Comparison of ENCODE assay signal across 27 cellular contexts in the genomic region with DNA sequence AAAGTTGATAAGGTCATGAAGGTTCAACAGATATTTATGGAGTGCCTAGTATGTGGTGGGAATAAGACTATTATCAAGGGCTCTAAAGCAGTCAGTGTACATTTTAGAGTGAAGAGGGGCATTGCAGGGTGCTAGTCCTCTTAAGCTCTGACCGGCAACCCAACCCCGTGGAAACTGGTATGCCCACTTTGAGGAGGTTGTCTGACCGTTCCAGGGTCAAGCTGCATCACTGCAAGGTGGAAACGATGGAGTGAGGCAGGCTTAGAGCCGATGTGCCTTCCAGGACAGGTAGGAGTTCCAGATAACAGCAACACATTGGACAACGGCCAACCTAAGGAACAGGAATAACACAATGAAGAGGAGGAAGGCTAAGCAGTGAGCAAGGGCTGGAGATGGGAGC. TPM values are rescaled to one million over a fixed set of nuclear protein-coding genes. Genes with fewer than 3 reads are reported as not detected.
DNase-seq lines count a peak whose midpoint lies in the region; ATAC-seq, FAIRE-seq and TF ChIP-seq lines count a peak whose summit lies in the region.
"Had no signal": no experiment of that assay in that cellular context is flagged by ENCODE, and none has a peak within 500 bp of the region (broad histone marks: within the 10 kb centered on the region; RNA-seq: fewer than 3 reads in every experiment).

No MANE protein-coding gene starts in this region.

- H3K9ac ChIP-seq in K562 (ENCODE audit: insufficient read depth in 1 of 2, low read depth in 2 of 2, low read length in 2 of 2) (no peak overlapping the region), neuronal stem cell (ENCODE audit: low read depth, low read length, poor library complexity) (no peak overlapping the region)

- in situ Hi-C loops in K562 (cut with MboI), result no loop called here

- H2BK5ac ChIP-seq in neuronal stem cell (ENCODE audit: low read length), result no peak overlapping the region

- intact Hi-C loops in K562 (cut with micrococcal nuclease), result no loop called here

- POLR2A ChIA-PET in K562 (lab: Yijun Ruan, JAX), result interaction anchor here (0.6 to 1.0 kb wide), 2 partner anchors 13 to 1489 kb away, joined by 4 read pairs; a partner anchor contains a TSS

- no peak for TF ChIP-seq EP300 in K562 (IDR thresholded peaks at IDR 0.05; ENCODE audit: low read length)

- H3K36me3 ChIP-seq in K562 (ENCODE audit: control insufficient read depth, insufficient read depth, low read length), result peaks cover 20% of the 10 kb centered on the region; the same call in 2 of the 3 replicates
- H3K36me3 ChIP-seq in neuronal stem cell (replicated peaks in 1 of 2; ENCODE audit: control insufficient read depth in 2 of 2, insufficient read depth in 2 of 2, low read length in 2 of 2), result peaks cover 7 to 28% of the 10 kb centered on the region in 2 donors

- H3K27me3 ChIP-seq in K562 (ENCODE audit: control insufficient read depth in 2 of 2, insufficient read depth in 2 of 2, low read length in 2 of 2) (no peaks in the 10 kb centered on the region), neuronal stem cell (ENCODE audit: control insufficient read depth in 3 of 3, insufficient read depth in 3 of 3, low read depth in 1 of 3, low read length in 3 of 3) (peaks cover 23 to 39% (median 28%) of the 10 kb centered on the region in 3 experiments)

- H3K4me3 ChIP-seq in K562, result no peak overlapping the region
- H3K4me3 ChIP-seq in neuronal stem cell (ENCODE audit: low read length in 2 of 2), result peak overlapping the region in 1 of 2 donors; percentile 51
- H3K4me3 ChIP-seq: PC-9, SK-N-MC had no signal

- H3K23ac ChIP-seq in neuronal stem cell (ENCODE audit: low read depth, low read length, poor library complexity), result no peak overlapping the region

- H3K14ac ChIP-seq in neuronal stem cell (ENCODE audit: low read length), result no peak overlapping the region

- peaks cover 5% of the 10 kb centered on the region for H3K4me1 Mint-ChIP-seq in activated naive CD8-positive, alpha-beta T cell (ENCODE audit: low read depth)
- peaks cover 9% of the 10 kb centered on the region for H3K4me1 Mint-ChIP-seq in activated naive CD8-positive, alpha-beta T cell treated with anti-CD3 and anti-CD28 coated beads, Interleukin-2, amount 50 U/mL, for 24 hours
- H3K4me1 Mint-ChIP-seq: IgD-negative memory B cell had no signal

- no peak overlapping the region for H3K27ac ChIP-seq in K562 (ENCODE audit: extremely low read depth, low read depth, low read length)
- no peak overlapping the region for H3K27ac ChIP-seq in neuronal stem cell (replicated peaks; ENCODE audit: low read length)
- H3K27ac ChIP-seq: C4-2B, PC-9, RWPE1, SK-N-MC had no signal

- no peak overlapping the region for H2BK15ac ChIP-seq in neuronal stem cell (ENCODE audit: low read length)

- no peak for DNase-seq in activated naive CD8-positive, alpha-beta T cell treated with anti-CD3 and anti-CD28 coated beads, Interleukin-2, amount 50 U/mL, for 24 hours
- no peak for DNase-seq in K562 (ENCODE audit: extremely low read depth in 1 of 4, low spot score in 3 of 4)
- DNase-seq in neuronal stem cell (ENCODE audit: low spot score), result no peak
- no peak for DNase-seq in urothelium cell line (ENCODE audit: low spot score)
- DNase-seq in NCI-H187 (lab: John Stamatoyannopoulos, UW), result no peak
- DNase-seq: 8988T; Calu3; CD8-positive, alpha-beta memory T cell; DMS153; GOT3; HCEC 1CT; Karpas-422; NCI-H1694; NCI-H446; NCI-H526 treated with DMSO at 0.1 percent for 48 hours; PC-9; SHP77 treated with DMSO at 0.1 percent for 48 hours had no signal

- H3K79me1 ChIP-seq in neuronal stem cell (ENCODE audit: low read depth, low read length), result peaks cover 5% of the 10 kb centered on the region

- H2BK12ac ChIP-seq in neuronal stem cell (ENCODE audit: low read length), result no peak overlapping the region

- H3K4me2 ChIP-seq in K562 (ENCODE audit: insufficient read depth, low read length), result no peak overlapping the region
- no peak overlapping the region for H3K4me2 ChIP-seq in neuronal stem cell (ENCODE audit: insufficient read depth, low read length, poor library complexity, severe bottlenecking)
- H3K4me2 ChIP-seq: PC-9 had no signal

- H3K36me3 Mint-ChIP-seq in activated naive CD8-positive, alpha-beta T cell, result peaks cover 11% of the 10 kb centered on the region
- H3K36me3 Mint-ChIP-seq in activated naive CD8-positive, alpha-beta T cell treated with anti-CD3 and anti-CD28 coated beads, Interleukin-2, amount 50 U/mL, for 24 hours (ENCODE audit: low read depth), result peaks cover 14% of the 10 kb centered on the region

- no peaks in the 10 kb centered on the region for H3K9me3 Mint-ChIP-seq in activated naive CD8-positive, alpha-beta T cell (ENCODE audit: low read depth)
- H3K9me3 Mint-ChIP-seq in activated naive CD8-positive, alpha-beta T cell treated with anti-CD3 and anti-CD28 coated beads, Interleukin-2, amount 50 U/mL, for 24 hours, result no peaks in the 10 kb centered on the region
- H3K9me3 Mint-ChIP-seq: CD8-positive, alpha-beta memory T cell; IgD-negative memory B cell had no signal

- 76% methylated on average over 6 of the region's 6 CpGs for WGBS in K562 (ENCODE audit: insufficient coverage, low coverage, missing lambda C conversion rate)
- WGBS in neuronal stem cell (ENCODE audit: extremely low coverage in 2 of 2, insufficient read length in 2 of 2, insufficient replicate concordance in 1 of 2), 2 donors, result no CpG with 5 or more reads among the region's 6 CpGs

- no peak overlapping the region for H3K27ac Mint-ChIP-seq in activated naive CD8-positive, alpha-beta T cell
- no peak overlapping the region for H3K27ac Mint-ChIP-seq in activated naive CD8-positive, alpha-beta T cell treated with anti-CD3 and anti-CD28 coated beads, Interleukin-2, amount 50 U/mL, for 24 hours
- H3K27ac Mint-ChIP-seq: IgD-negative memory B cell had no signal

- no peak for TF ChIP-seq CTCF in K562 (IDR thresholded peaks at IDR 0.05 in 2 of 3, conservative IDR thresholded peaks at IDR 0.05 in 1 of 3; ENCODE audit: insufficient read depth in 2 of 3, low read depth in 1 of 3, low read length in 3 of 3)

- TF ChIP-seq POLR2A in K562 (conservative IDR thresholded peaks at IDR 0.05), result no peak

- peak overlapping the region; percentile 76 for H3K4ac ChIP-seq in neuronal stem cell (ENCODE audit: low read length)

- H2BK120ac ChIP-seq in neuronal stem cell (ENCODE audit: low read depth, low read length), result no peak overlapping the region

- peaks cover under 1% of the 10 kb centered on the region for H3K27me3 Mint-ChIP-seq in activated naive CD8-positive, alpha-beta T cell
- peaks cover 12% of the 10 kb centered on the region for H3K27me3 Mint-ChIP-seq in activated naive CD8-positive, alpha-beta T cell treated with anti-CD3 and anti-CD28 coated beads, Interleukin-2, amount 50 U/mL, for 24 hours

- ATAC-seq in activated naive CD8-positive, alpha-beta T cell treated with anti-CD3 and anti-CD28 coated beads, Interleukin-2, amount 50 U/mL, for 24 hours, result no peak
- no peak for ATAC-seq in K562
- ATAC-seq in activated CD4-positive, CD25-positive, alpha-beta regulatory T cell treated with anti-CD3 and anti-CD28 coated beads, Interleukin-2, amount 50 U/mL, for 24 hours, result no peak

- no peak overlapping the region for H2AK5ac ChIP-seq in neuronal stem cell (ENCODE audit: low read depth, low read length)

- no peak overlapping the region for H4K8ac ChIP-seq in neuronal stem cell (ENCODE audit: low read depth, low read length)

- CTCF ChIA-PET in K562 (lab: Yijun Ruan, JAX; ENCODE audit: low intra/inter-chr PET ratio), result no interaction called here

- H3K9me3 ChIP-seq in K562 (replicated peaks; ENCODE audit: control insufficient read depth, insufficient read depth, low read depth, low read length), result no peaks in the 10 kb centered on the region
- H3K9me3 ChIP-seq in neuronal stem cell (replicated peaks in 1 of 2; ENCODE audit: control insufficient read depth in 2 of 2, insufficient read depth in 1 of 2, low read depth in 1 of 2, low read length in 2 of 2), result peaks cover 0 to 1% of the 10 kb centered on the region in 2 donors

- no peak for FAIRE-seq in K562 (lab: Jason Lieb, UNC)
- peak; percentile 83 for FAIRE-seq in urothelium cell line (lab: Jason Lieb, UNC)
- FAIRE-seq: GM12892 had no signal

- peak overlapping the region; percentile 15 for H3K4me3 Mint-ChIP-seq in activated naive CD8-positive, alpha-beta T cell
- no peak overlapping the region for H3K4me3 Mint-ChIP-seq in activated naive CD8-positive, alpha-beta T cell treated with anti-CD3 and anti-CD28 coated beads, Interleukin-2, amount 50 U/mL, for 24 hours
- H3K4me3 Mint-ChIP-seq: IgD-negative memory B cell had no signal

- H4K20me1 ChIP-seq in K562 (replicated peaks; ENCODE audit: control insufficient read depth, insufficient read depth, low read length), result 0 out of 2 replicates have a peak, but pooled peaks cover 2% of the 10 kb centered on the region

- TSS peak; percentile 50 for BruUV-seq in K562 (replicated peaks; lab: Mats Ljungman, UMichigan)

- TF ChIP-seq RAD21 in K562 (CRISPR knock-in tag; conservative IDR thresholded peaks at IDR 0.05 in 1 of 2, IDR thresholded peaks at IDR 0.05 in 1 of 2), result no peak

- no peaks in the 10 kb centered on the region for H3K79me2 ChIP-seq in K562 (ENCODE audit: control insufficient read depth, insufficient read depth, low read length)

- H4K91ac ChIP-seq in neuronal stem cell (ENCODE audit: low read depth, low read length, poor library complexity), result no peak overlapping the region

- H3K18ac ChIP-seq in neuronal stem cell (ENCODE audit: low read length), result no peak overlapping the region

- H2AFZ ChIP-seq in K562 (ENCODE audit: low read depth, low read length) (no peak overlapping the region), neuronal stem cell (ENCODE audit: low read length) (no peak overlapping the region)
- H2AFZ ChIP-seq: PC-9 had no signal

- H3K4me1 ChIP-seq in K562 (replicated peaks in 1 of 2; ENCODE audit: control insufficient read depth in 2 of 2, insufficient read depth in 2 of 2, low read length in 2 of 2) (peaks cover 0 to 9% of the 10 kb centered on the region in 2 experiments; a peak in 3 of 5 replicates), neuronal stem cell (ENCODE audit: control insufficient read depth in 2 of 2, insufficient read depth in 1 of 2, low read depth in 1 of 2, low read length in 2 of 2) (peaks cover 0 to 3% of the 10 kb centered on the region in 2 donors)

- H3K9me1 ChIP-seq in K562 (ENCODE audit: control insufficient read depth, insufficient read depth, low read length), result no peaks in the 10 kb centered on the region

RNA-seq across cellular contexts. Expression of a gene that starts 1.4 kb away (rescaled TPM):
- total RNA-seq in K562 (2011; cell fraction: chromatin; rRNA removed; ENCODE audit: low replicate concordance), result 2.2 and 3.1 TPM in 2 replicates
- total RNA-seq in K562 (2011; cell fraction: nucleolus; rRNA removed), result 5.2 and 5.7 TPM in 2 replicates
- 1.5 and 2.2 TPM in 2 replicates for total RNA-seq in K562 (2011; cell fraction: nucleoplasm; rRNA removed)
- total RNA-seq in K562 (2014; rRNA removed) (2.7 and 2.8 TPM in 2 replicates), K562 (2014; rRNA removed; fragmentation: Illumina TruSeq; extraction: Trizol) (0.25 TPM in 1 of 2 replicates, not detected in the other), K562 (2015; rRNA removed; fragmentation: Illumina TruSeq; extraction: Trizol) (0.64 and 0.65 TPM in 2 replicates), K562 (2021) (2.2 and 2.6 TPM in 2 replicates)
- polyA plus RNA-seq in K562 (2011; rRNA removed) (0.43 and 0.53 TPM in 2 replicates), K562 (2014; fragmentation: Illumina TruSeq; extraction: Trizol) (0.30 and 0.39 TPM in 2 replicates), K562 (2014; fragmentation: Nextera tagmentation; extraction: Ambion mirVana) (under 1 TPM; 0.10 to 0.28 TPM), K562 (2014; rRNA removed) (0.96 and 1.5 TPM in 2 replicates)
- 0.53 and 3.9 TPM in 2 replicates for polyA plus RNA-seq in K562 (2011; cell fraction: cytosol; rRNA removed)
- 3.2 and 7.5 TPM in 2 replicates for polyA plus RNA-seq in K562 (2011; cell fraction: nucleus; rRNA removed)
- 1.1 and 5.5 TPM in 2 replicates for polyA plus RNA-seq in K562 (2012)
- polyA minus RNA-seq in K562 (2011; rRNA and poly(A)+ RNA removed), result not detected in 2 replicates
- polyA minus RNA-seq in K562 (2011; cell fraction: cytosol; rRNA and poly(A)+ RNA removed), result 1.1 TPM in 1 of 2 replicates, not detected in the other
- 0.89 and 1.8 TPM in 2 replicates for polyA minus RNA-seq in K562 (2011; cell fraction: nucleus; rRNA and poly(A)+ RNA removed)
- 1.0 TPM for polyA plus RNA-seq in neuronal stem cell (2013, experiment 1 of 2)
- polyA plus RNA-seq in neuronal stem cell (2013, experiment 2 of 2), result 0.90 TPM
- total RNA-seq: G401 had no signal

RNA-seq across cellular contexts. Expression of a gene that starts 13.2 kb away (rescaled TPM):
- total RNA-seq in K562 (2011; cell fraction: chromatin; rRNA removed; ENCODE audit: low replicate concordance), result 288 and 498 TPM in 2 replicates
- 229 and 251 TPM in 2 replicates for total RNA-seq in K562 (2011; cell fraction: nucleolus; rRNA removed)
- 296 and 427 TPM in 2 replicates for total RNA-seq in K562 (2011; cell fraction: nucleoplasm; rRNA removed)
- total RNA-seq in K562 (2014; rRNA removed) (54.7 and 74.5 TPM in 2 replicates), K562 (2014; rRNA removed; fragmentation: Illumina TruSeq; extraction: Trizol) (60.4 and 69.2 TPM in 2 replicates), K562 (2015; rRNA removed; fragmentation: Illumina TruSeq; extraction: Trizol) (70.2 and 70.9 TPM in 2 replicates), K562 (2021) (66.8 and 71.2 TPM in 2 replicates)
- polyA plus RNA-seq in K562 (2011; rRNA removed) (140 and 144 TPM in 2 replicates), K562 (2014; fragmentation: Illumina TruSeq; extraction: Trizol) (107 and 134 TPM in 2 replicates), K562 (2014; fragmentation: Nextera tagmentation; extraction: Ambion mirVana) (10 to 100 TPM; 69.8 to 81.8 TPM), K562 (2014; rRNA removed) (65.3 and 67.2 TPM in 2 replicates)
- 190 and 249 TPM in 2 replicates for polyA plus RNA-seq in K562 (2011; cell fraction: cytosol; rRNA removed)
- 280 and 330 TPM in 2 replicates for polyA plus RNA-seq in K562 (2011; cell fraction: nucleus; rRNA removed)
- polyA plus RNA-seq in K562 (2012), result 99.4 and 107 TPM in 2 replicates
- 141 and 162 TPM in 2 replicates for polyA minus RNA-seq in K562 (2011; rRNA and poly(A)+ RNA removed)
- 56.1 and 78.0 TPM in 2 replicates for polyA minus RNA-seq in K562 (2011; cell fraction: cytosol; rRNA and poly(A)+ RNA removed)
- 58.2 and 79.0 TPM in 2 replicates for polyA minus RNA-seq in K562 (2011; cell fraction: nucleus; rRNA and poly(A)+ RNA removed)
- 114 TPM for polyA plus RNA-seq in neuronal stem cell (2013, experiment 1 of 2)
- polyA plus RNA-seq in neuronal stem cell (2013, experiment 2 of 2), result 108 TPM

RNA-seq across cellular contexts. Expression of a gene that starts 27.4 kb away (rescaled TPM):
- total RNA-seq in K562 (2011; cell fraction: chromatin; rRNA removed; ENCODE audit: low replicate concordance), result 0.32 TPM in 1 of 2 replicates, not detected in the other
- not detected in 2 replicates for total RNA-seq in K562 (2011; cell fraction: nucleolus; rRNA removed)
- not detected in 2 replicates for total RNA-seq in K562 (2011; cell fraction: nucleoplasm; rRNA removed)
- total RNA-seq in K562 (2014; rRNA removed) (not detected in 2 replicates), K562 (2014; rRNA removed; fragmentation: Illumina TruSeq; extraction: Trizol) (not detected in 2 replicates), K562 (2015; rRNA removed; fragmentation: Illumina TruSeq; extraction: Trizol) (not detected in 2 replicates), K562 (2021) (not detected in 2 replicates)
- polyA plus RNA-seq in K562 (2011; rRNA removed) (not detected in 2 replicates), K562 (2014; fragmentation: Illumina TruSeq; extraction: Trizol) (not detected in 2 replicates), K562 (2014; fragmentation: Nextera tagmentation; extraction: Ambion mirVana) (not detected), K562 (2014; rRNA removed) (not detected in 2 replicates)
- polyA plus RNA-seq in K562 (2011; cell fraction: cytosol; rRNA removed), result not detected in 2 replicates
- polyA plus RNA-seq in K562 (2011; cell fraction: nucleus; rRNA removed), result 0.08 TPM in 1 of 2 replicates, not detected in the other
- 0.08 TPM in 1 of 2 replicates, not detected in the other for polyA plus RNA-seq in K562 (2012)
- polyA minus RNA-seq in K562 (2011; rRNA and poly(A)+ RNA removed), result not detected in 2 replicates
- polyA minus RNA-seq in K562 (2011; cell fraction: cytosol; rRNA and poly(A)+ RNA removed), result not detected in 2 replicates
- polyA minus RNA-seq in K562 (2011; cell fraction: nucleus; rRNA and poly(A)+ RNA removed), result not detected in 2 replicates
- polyA plus RNA-seq in neuronal stem cell (2013, experiment 1 of 2), result 0.04 TPM
- not detected for polyA plus RNA-seq in neuronal stem cell (2013, experiment 2 of 2)
- total RNA-seq: G401 had no signal
- polyA plus RNA-seq: CD8-positive, alpha-beta memory T cell; IgD-negative memory B cell had no signal

RNA-seq across cellular contexts. Expression of a gene that starts 34.4 kb away (rescaled TPM):
- total RNA-seq in K562 (2011; cell fraction: chromatin; rRNA removed; ENCODE audit: low replicate concordance), result 0.35 TPM in 1 of 2 replicates, not detected in the other
- not detected in 2 replicates for total RNA-seq in K562 (2011; cell fraction: nucleolus; rRNA removed)
- total RNA-seq in K562 (2011; cell fraction: nucleoplasm; rRNA removed), result not detected in 2 replicates
- not detected in 2 replicates for total RNA-seq in K562 (2014; rRNA removed)
- total RNA-seq in K562 (2014; rRNA removed; fragmentation: Illumina TruSeq; extraction: Trizol), result not detected in 2 replicates
- not detected in 2 replicates for total RNA-seq in K562 (2015; rRNA removed; fragmentation: Illumina TruSeq; extraction: Trizol)
- not detected in 2 replicates for total RNA-seq in K562 (2021)
- polyA plus RNA-seq in K562 (2011; rRNA removed), result not detected in 2 replicates
- polyA plus RNA-seq in K562 (2011; cell fraction: cytosol; rRNA removed), result not detected in 2 replicates
- 0.15 and 0.37 TPM in 2 replicates for polyA plus RNA-seq in K562 (2011; cell fraction: nucleus; rRNA removed)
- polyA plus RNA-seq in K562 (2012), result 0.08 TPM in 1 of 2 replicates, not detected in the other
- polyA plus RNA-seq in K562 (2014; fragmentation: Illumina TruSeq; extraction: Trizol), result not detected in 2 replicates
- polyA plus RNA-seq in K562 (2014; fragmentation: Nextera tagmentation; extraction: Ambion mirVana), result not detected
- 0.43 TPM in 1 of 2 replicates, not detected in the other for polyA plus RNA-seq in K562 (2014; rRNA removed)
- not detected in 2 replicates for polyA minus RNA-seq in K562 (2011; rRNA and poly(A)+ RNA removed)
- not detected in 2 replicates for polyA minus RNA-seq in K562 (2011; cell fraction: cytosol; rRNA and poly(A)+ RNA removed)
- not detected in 2 replicates for polyA minus RNA-seq in K562 (2011; cell fraction: nucleus; rRNA and poly(A)+ RNA removed)
- polyA plus RNA-seq in neuronal stem cell (2013, experiment 1 of 2), result 0.04 TPM
- polyA plus RNA-seq in neuronal stem cell (2013, experiment 2 of 2), result not detected
- total RNA-seq: Calu3; CD8-positive, alpha-beta memory T cell; G401; M059J; PC-9 had no signal
- polyA plus RNA-seq: AG04450; CD8-positive, alpha-beta memory T cell; IgD-negative memory B cell had no signal

RNA-seq across cellular contexts. Expression of a gene that starts 46.8 kb away (rescaled TPM):
- total RNA-seq in K562 (2011; cell fraction: chromatin; rRNA removed; ENCODE audit: low replicate concordance), result 4.4 and 10.5 TPM in 2 replicates
- 4.5 and 6.7 TPM in 2 replicates for total RNA-seq in K562 (2011; cell fraction: nucleolus; rRNA removed)
- 6.2 and 8.4 TPM in 2 replicates for total RNA-seq in K562 (2011; cell fraction: nucleoplasm; rRNA removed)
- total RNA-seq in K562 (2014; rRNA removed) (0.68 and 2.4 TPM in 2 replicates), K562 (2014; rRNA removed; fragmentation: Illumina TruSeq; extraction: Trizol) (0.10 and 0.36 TPM in 2 replicates), K562 (2015; rRNA removed; fragmentation: Illumina TruSeq; extraction: Trizol) (0.41 and 0.58 TPM in 2 replicates), K562 (2021) (2.0 and 2.2 TPM in 2 replicates)
- polyA plus RNA-seq in K562 (2011; rRNA removed) (1.2 and 3.1 TPM in 2 replicates), K562 (2014; fragmentation: Illumina TruSeq; extraction: Trizol) (1.1 and 2.2 TPM in 2 replicates), K562 (2014; fragmentation: Nextera tagmentation; extraction: Ambion mirVana) (under 1 TPM in 1 of 2 experiments, not detected in 1; 0.03 TPM), K562 (2014; rRNA removed) (2.3 and 2.7 TPM in 2 replicates)
- polyA plus RNA-seq in K562 (2011; cell fraction: cytosol; rRNA removed), result 5.3 and 8.9 TPM in 2 replicates
- 12.9 and 17.5 TPM in 2 replicates for polyA plus RNA-seq in K562 (2011; cell fraction: nucleus; rRNA removed)
- 1.6 and 2.0 TPM in 2 replicates for polyA plus RNA-seq in K562 (2012)
- polyA minus RNA-seq in K562 (2011; rRNA and poly(A)+ RNA removed), result 1.2 and 1.4 TPM in 2 replicates
- 2.7 and 3.5 TPM in 2 replicates for polyA minus RNA-seq in K562 (2011; cell fraction: cytosol; rRNA and poly(A)+ RNA removed)
- 1.9 and 2.3 TPM in 2 replicates for polyA minus RNA-seq in K562 (2011; cell fraction: nucleus; rRNA and poly(A)+ RNA removed)
- polyA plus RNA-seq in neuronal stem cell (2013, experiment 1 of 2), result 1.2 TPM
- 1.3 TPM for polyA plus RNA-seq in neuronal stem cell (2013, experiment 2 of 2)
- total RNA-seq: Calu3, M059J had no signal
- polyA plus RNA-seq: CD8-positive, alpha-beta memory T cell; IgD-negative memory B cell had no signal
